In genomic region chr19:4304509-4305252, GRCh38 we compare ENCODE assay signal across 8 cellular contexts.
A peak's percentile ranks its signal among the peaks of the same experiment; 100 is the strongest.
DNase-seq lines count a peak whose midpoint lies in the region; ATAC-seq, FAIRE-seq and TF ChIP-seq lines count a peak whose summit lies in the region.

Gene FSD1 (plus strand): TSS chr19:4304598. CDS start chr19:4304747, 149 bp downstream.

- FAIRE-seq in D721Med (lab: Jason Lieb, UNC) = no peak

- peaks cover 7% of the 10 kb centered on the region for H3K4me1 ChIP-seq in adipocyte (ENCODE audit: control insufficient read depth, insufficient read depth, low read length)

- no peak for ATAC-seq in HG02852 (IDR thresholded peaks at IDR 0.05; ENCODE audit: unreplicated experiment)
- ATAC-seq in GM21367 (IDR thresholded peaks at IDR 0.05; ENCODE audit: unreplicated experiment) = no peak

- no peaks in the 10 kb centered on the region for H3K9me3 ChIP-seq in adipocyte (ENCODE audit: control insufficient read depth, low read length)

- peak; percentile 99 for DNase-seq in D721Med (ENCODE audit: insufficient read length, low spot score)
- peak; percentile 25 for DNase-seq in T follicular helper cell (ENCODE audit: low read depth)
- peak; percentile 78 for DNase-seq in adipocyte (ENCODE audit: low read depth)
- DNase-seq in islet precursor cell = peak; percentile 76
- peak; percentile 34 for DNase-seq in stimulated activated CD8-positive, alpha-beta memory T cell treated with anti-CD3 and anti-CD28 coated beads, Interleukin-15, amount 100 ng/mL, for 1 hour (ENCODE audit: low read depth)

- TF ChIP-seq CTCF in D721Med (IDR thresholded peaks at IDR 0.05; ENCODE audit: insufficient read depth, missing control alignments) = no peak

- no peak for TF ChIP-seq RAD21 in Ishikawa (IDR thresholded peaks at IDR 0.05; ENCODE audit: low read depth)

- no peak within 1 kb of the TSS for H3K9ac ChIP-seq in adipocyte (ENCODE audit: low read length)

- no peaks in the 10 kb centered on the region for H3K36me3 ChIP-seq in adipocyte (ENCODE audit: control insufficient read depth, insufficient read depth, low read length, severe bottlenecking)

- no peak within 1 kb of the TSS for H3K4me3 ChIP-seq in adipocyte (ENCODE audit: low read length)

- TF ChIP-seq EP300 in Ishikawa (IDR thresholded peaks at IDR 0.05; ENCODE audit: borderline replicate concordance) = no peak

- H3K27me3 ChIP-seq in adipocyte (replicated peaks; ENCODE audit: control insufficient read depth, insufficient read depth, low read length) = peaks cover 8% of the 10 kb centered on the region

TF ChIP-seq in Ishikawa, 13 proteins besides CTCF, POLR2A, EP300 and RAD21:
- no peak for TF ChIP-seq TEAD4 (IDR thresholded peaks at IDR 0.05)
- TF ChIP-seq NFIC (IDR thresholded peaks at IDR 0.05) = peak; percentile 32; the same call in 1 of the 2 replicates
- peak; percentile 27; the same call in 1 of the 2 replicates for TF ChIP-seq TAF1 (IDR thresholded peaks at IDR 0.05; ENCODE audit: low read depth)
- 0 out of 2 replicates have a peak, but pooled peaks have one; percentile 8 for TF ChIP-seq EGR1 (IDR thresholded peaks at IDR 0.05)
- no peak for TF ChIP-seq CEBPB (IDR thresholded peaks at IDR 0.05)
- no peak for TF ChIP-seq USF1 (IDR thresholded peaks at IDR 0.05)
- TF ChIP-seq ZBTB7A (IDR thresholded peaks at IDR 0.05; ENCODE audit: low read depth) = 0 out of 2 replicates have a peak, but pooled peaks have one; percentile 20
- peak; percentile 49; the same call in 1 of the 2 replicates for TF ChIP-seq MAX (IDR thresholded peaks at IDR 0.05)
- no peak for TF ChIP-seq FOXM1 (IDR thresholded peaks at IDR 0.05; ENCODE audit: borderline replicate concordance, low read depth)
- no peak for TF ChIP-seq CREB1 (IDR thresholded peaks at IDR 0.05; ENCODE audit: low read depth)
- TF ChIP-seq TCF12 (IDR thresholded peaks at IDR 0.05; ENCODE audit: low read depth) = no peak
- no peak for TF ChIP-seq YY1 (IDR thresholded peaks at IDR 0.05; ENCODE audit: low read depth)

Comparison
In these comparisons a context has a peak if more than half of its experiments do, and no peak if none do; other contexts are left out.
1. DNase-seq: peak in every context shown above with its lines; median percentile 99 in D721Med; 78 in adipocyte; 76 in islet precursor cell; 34 in stimulated activated CD8-positive, alpha-beta memory T cell treated with anti-CD3 and anti-CD28 coated beads, Interleukin-15, amount 100 ng/mL, for 1 hour; 25 in T follicular helper cell.